In genomic region chr5:60473654-60474053, GRCh38 we compare ENCODE assay signal across 1 cellular context.
TF ChIP-seq lines count a peak whose summit lies in the region.

No MANE protein-coding gene starts in this region.

TF ChIP-seq in HepG2, 621 proteins besides CTCF, POLR2A, EP300 and RAD21 (continued from another document and continues in another):
- TF ChIP-seq NR2F6 (IDR thresholded peaks at IDR 0.05) (peak; percentile 92), NR2F6 (CRISPR knock-in tag; IDR thresholded peaks at IDR 0.05) (peak; percentile 90), ZNF121 (CRISPR knock-in tag; IDR thresholded peaks at IDR 0.05) (no peak), ESRRA (CRISPR knock-in tag; IDR thresholded peaks at IDR 0.05; ENCODE audit: low read depth) (no peak), ZBTB7B (CRISPR knock-in tag; IDR thresholded peaks at IDR 0.05) (peak; percentile 61; the same call in 1 of the 2 replicates), TERF1 (CRISPR knock-in tag; IDR thresholded peaks at IDR 0.05) (no peak), NFIC (IDR thresholded peaks at IDR 0.05; ENCODE audit: low read length) (peak; percentile 59; the same call in 1 of the 2 replicates), FUBP1 (CRISPR knock-in tag; IDR thresholded peaks at IDR 0.05; ENCODE audit: borderline replicate concordance) (no peak), THAP7 (CRISPR knock-in tag; IDR thresholded peaks at IDR 0.05) (no peak), RBM22 (optimal IDR thresholded peaks at IDR 0.05; ENCODE audit: low read length) (no peak), HOMEZ (CRISPR knock-in tag; IDR thresholded peaks at IDR 0.05; ENCODE audit: low read depth) (peak; percentile 94; the same call in 1 of the 2 replicates), ZNF281 (CRISPR knock-in tag; IDR thresholded peaks at IDR 0.05; ENCODE audit: borderline replicate concordance) (peak; percentile 60; the same call in 1 of the 2 replicates), SIX4 (CRISPR knock-in tag; IDR thresholded peaks at IDR 0.05) (0 out of 2 replicates have a peak, but pooled peaks have one; percentile 16), ATF7 (IDR thresholded peaks at IDR 0.05) (no peak), ATF7 (CRISPR knock-in tag; IDR thresholded peaks at IDR 0.05) (no peak), ZNF740 (CRISPR knock-in tag; IDR thresholded peaks at IDR 0.05) (no peak), ZNF780A (CRISPR knock-in tag; IDR thresholded peaks at IDR 0.05) (no peak), ZNF30 (CRISPR knock-in tag; IDR thresholded peaks at IDR 0.05) (no peak), CEBPB (IDR thresholded peaks at IDR 0.05; ENCODE audit: borderline replicate concordance, low read depth, low read length) (no peak), ZBTB43 (CRISPR knock-in tag; conservative IDR thresholded peaks at IDR 0.05) (no peak), AHDC1 (CRISPR knock-in tag; IDR thresholded peaks at IDR 0.05; ENCODE audit: borderline replicate concordance) (0 out of 2 replicates have a peak, but pooled peaks have one; percentile 28), ZBED4 (CRISPR knock-in tag; IDR thresholded peaks at IDR 0.05; ENCODE audit: borderline replicate concordance) (no peak), SKIL (CRISPR knock-in tag; IDR thresholded peaks at IDR 0.05; ENCODE audit: borderline replicate concordance) (0 out of 2 replicates have a peak, but pooled peaks have one; percentile 16), FLYWCH1 (CRISPR knock-in tag; IDR thresholded peaks at IDR 0.05) (no peak), GLMP (CRISPR knock-in tag; IDR thresholded peaks at IDR 0.05; ENCODE audit: borderline replicate concordance) (no peak)
